In genomic region chr14:52552063-52552988, GRCh38 we compare ENCODE assay signal across 1 cellular context.
TF ChIP-seq lines count a peak whose summit lies in the region.

A gene with protein sequence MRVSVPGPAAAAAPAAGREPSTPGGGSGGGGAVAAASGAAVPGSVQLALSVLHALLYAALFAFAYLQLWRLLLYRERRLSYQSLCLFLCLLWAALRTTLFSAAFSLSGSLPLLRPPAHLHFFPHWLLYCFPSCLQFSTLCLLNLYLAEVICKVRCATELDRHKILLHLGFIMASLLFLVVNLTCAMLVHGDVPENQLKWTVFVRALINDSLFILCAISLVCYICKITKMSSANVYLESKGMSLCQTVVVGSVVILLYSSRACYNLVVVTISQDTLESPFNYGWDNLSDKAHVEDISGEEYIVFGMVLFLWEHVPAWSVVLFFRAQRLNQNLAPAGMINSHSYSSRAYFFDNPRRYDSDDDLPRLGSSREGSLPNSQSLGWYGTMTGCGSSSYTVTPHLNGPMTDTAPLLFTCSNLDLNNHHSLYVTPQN (plus strand): TSS chr14:52552836. CDS start chr14:52553148, 312 bp downstream.
Gene TXNDC16, minus strand, starts transcription at chr14:52552505. Its CDS starts 8,948 bp downstream, at chr14:52543557.

TF ChIP-seq in SK-N-SH, 30 proteins besides CTCF, POLR2A, EP300 and RAD21 (continued from another document):
- TF ChIP-seq, protein P1, sequence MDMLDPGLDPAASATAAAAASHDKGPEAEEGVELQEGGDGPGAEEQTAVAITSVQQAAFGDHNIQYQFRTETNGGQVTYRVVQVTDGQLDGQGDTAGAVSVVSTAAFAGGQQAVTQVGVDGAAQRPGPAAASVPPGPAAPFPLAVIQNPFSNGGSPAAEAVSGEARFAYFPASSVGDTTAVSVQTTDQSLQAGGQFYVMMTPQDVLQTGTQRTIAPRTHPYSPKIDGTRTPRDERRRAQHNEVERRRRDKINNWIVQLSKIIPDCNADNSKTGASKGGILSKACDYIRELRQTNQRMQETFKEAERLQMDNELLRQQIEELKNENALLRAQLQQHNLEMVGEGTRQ (IDR thresholded peaks at IDR 0.05; ENCODE audit: borderline replicate concordance, low read depth, low read length) = no peak
- TF ChIP-seq ZBTB33 (IDR thresholded peaks at IDR 0.05; ENCODE audit: borderline replicate concordance, low read depth) = no peak
- TF ChIP-seq, protein P2, sequence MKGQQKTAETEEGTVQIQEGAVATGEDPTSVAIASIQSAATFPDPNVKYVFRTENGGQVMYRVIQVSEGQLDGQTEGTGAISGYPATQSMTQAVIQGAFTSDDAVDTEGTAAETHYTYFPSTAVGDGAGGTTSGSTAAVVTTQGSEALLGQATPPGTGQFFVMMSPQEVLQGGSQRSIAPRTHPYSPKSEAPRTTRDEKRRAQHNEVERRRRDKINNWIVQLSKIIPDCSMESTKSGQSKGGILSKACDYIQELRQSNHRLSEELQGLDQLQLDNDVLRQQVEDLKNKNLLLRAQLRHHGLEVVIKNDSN (IDR thresholded peaks at IDR 0.05; ENCODE audit: borderline replicate concordance, low read depth) = peak; percentile 55; the same call in 1 of the 2 replicates
- TF ChIP-seq MAX (IDR thresholded peaks at IDR 0.05; ENCODE audit: low read depth) = peak; percentile 96
- no peak for TF ChIP-seq EZH2phosphoT487 (IDR thresholded peaks at IDR 0.05; ENCODE audit: borderline replicate concordance, low read depth)
